21 cellular contexts compared by ENCODE assay signal in genomic region chr2:223562078-223562477, GRCh38. TPM values are rescaled to one million over a fixed set of nuclear protein-coding genes. Genes with fewer than 3 reads are reported as not detected.
"Had no signal": no experiment of that assay in that cellular context is flagged by ENCODE, and none has a peak within 500 bp of the region (broad histone marks: within the 10 kb centered on the region; RNA-seq: fewer than 3 reads in every experiment).

No MANE protein-coding gene starts in this region.

- H3K36me3 Mint-ChIP-seq: immature natural killer cell; naive thymus-derived CD4-positive, alpha-beta T cell had no signal

- ATAC-seq: effector memory CD8-positive, alpha-beta T cell; left colon; left ventricle myocardium superior; naive thymus-derived CD4-positive, alpha-beta T cell; stimulated activated naive CD8-positive, alpha-beta T cell treated with anti-CD3 and anti-CD28 coated beads, Interleukin-15, Interleukin-2, amounts not matched to agents 100 U/mL and 50 U/mL, for 24 hours had no signal

- H3K4me1 ChIP-seq: esophagus squamous epithelium, suprapubic skin, thyroid gland, upper lobe of left lung, uterus had no signal

- H3K27ac ChIP-seq: esophagus squamous epithelium, neutrophil, right atrium auricular region, suprapubic skin, thyroid gland, upper lobe of left lung, uterus had no signal

- H3K27me3 ChIP-seq: esophagus squamous epithelium, right atrium auricular region, suprapubic skin, thyroid gland, upper lobe of left lung, uterus had no signal

- H3K4me1 Mint-ChIP-seq: immature natural killer cell had no signal

- H3K36me3 ChIP-seq: esophagus squamous epithelium, neutrophil, right atrium auricular region, suprapubic skin, thyroid gland, upper lobe of left lung, uterus had no signal

- H3K4me3 ChIP-seq: esophagus squamous epithelium, lung, right atrium auricular region, suprapubic skin, thyroid gland, upper lobe of left lung, uterus had no signal

- FAIRE-seq: colon, kidney, small intestine had no signal

- H3K27ac Mint-ChIP-seq: dendritic cell treated with granulocyte-macrophage colony-stimulating factor and Interleukin-4, amounts not matched to agents 40 ng/mL and 50 ng/mL, for 4 days; effector memory CD8-positive, alpha-beta T cell; immature natural killer cell; naive thymus-derived CD4-positive, alpha-beta T cell had no signal

- DNase-seq: effector memory CD8-positive, alpha-beta T cell; esophagus squamous epithelium; foreskin fibroblast; immature natural killer cell; kidney; left colon; left ventricle myocardium superior; naive thymus-derived CD4-positive, alpha-beta T cell; small intestine; stimulated activated CD4-positive, alpha-beta T cell treated with anti-CD3 and anti-CD28 coated beads, Interleukin-2, amount 100 ng/mL, for 48 hours; stimulated activated naive CD8-positive, alpha-beta T cell treated with anti-CD3 and anti-CD28 coated beads, Interleukin-15, Interleukin-2, amounts not matched to agents 100 U/mL and 50 U/mL, for 24 hours; thyroid gland; upper lobe of left lung; uterus had no signal

- H3K4me3 Mint-ChIP-seq: dendritic cell treated with granulocyte-macrophage colony-stimulating factor and Interleukin-4, amounts not matched to agents 40 ng/mL and 50 ng/mL, for 4 days; effector memory CD8-positive, alpha-beta T cell; immature natural killer cell; naive thymus-derived CD4-positive, alpha-beta T cell had no signal

- H3K9me3 ChIP-seq: esophagus squamous epithelium, neutrophil, right atrium auricular region, suprapubic skin, thyroid gland, upper lobe of left lung, uterus had no signal

- H3K9me3 Mint-ChIP-seq: dendritic cell treated with granulocyte-macrophage colony-stimulating factor and Interleukin-4, amounts not matched to agents 40 ng/mL and 50 ng/mL, for 4 days; immature natural killer cell had no signal

RNA-seq across cellular contexts. Expression of gene SCG2, which starts 40.1 kb away (rescaled TPM):
- total RNA-seq: left ventricle myocardium superior, pulmonary artery endothelial cell, suprapubic skin had no signal
- polyA plus RNA-seq: immature natural killer cell; naive thymus-derived CD4-positive, alpha-beta T cell had no signal
